1 cellular context compared by ENCODE assay signal in genomic region chr19:15187026-15188007, GRCh38.
TF ChIP-seq lines count a peak whose summit lies in the region.

No MANE protein-coding gene starts in this region.

TF ChIP-seq in GM23338, 12 proteins besides CTCF, POLR2A, EP300 and RAD21 (continued from another document):
- TF ChIP-seq REST (IDR thresholded peaks at IDR 0.05; ENCODE audit: unreplicated experiment) (no peak), CREB1 (CRISPR knock-in tag; IDR thresholded peaks at IDR 0.05; ENCODE audit: low read depth) (no peak), JUNB (IDR thresholded peaks at IDR 0.05; ENCODE audit: unreplicated experiment) (no peak), ZNF462 (CRISPR knock-in tag; IDR thresholded peaks at IDR 0.05) (no peak), EZH2phosphoT487 (IDR thresholded peaks at IDR 0.05; ENCODE audit: unreplicated experiment) (no peak), POLR2AphosphoS5 (IDR thresholded peaks at IDR 0.05; ENCODE audit: low read depth) (no peak), EZH2 (IDR thresholded peaks at IDR 0.05; ENCODE audit: low read depth, unreplicated experiment) (no peak), ZNF331 (CRISPR knock-in tag; IDR thresholded peaks at IDR 0.05; ENCODE audit: low read depth) (no peak)
